ENCODE assay signal across 1 cellular context in the genomic region with DNA sequence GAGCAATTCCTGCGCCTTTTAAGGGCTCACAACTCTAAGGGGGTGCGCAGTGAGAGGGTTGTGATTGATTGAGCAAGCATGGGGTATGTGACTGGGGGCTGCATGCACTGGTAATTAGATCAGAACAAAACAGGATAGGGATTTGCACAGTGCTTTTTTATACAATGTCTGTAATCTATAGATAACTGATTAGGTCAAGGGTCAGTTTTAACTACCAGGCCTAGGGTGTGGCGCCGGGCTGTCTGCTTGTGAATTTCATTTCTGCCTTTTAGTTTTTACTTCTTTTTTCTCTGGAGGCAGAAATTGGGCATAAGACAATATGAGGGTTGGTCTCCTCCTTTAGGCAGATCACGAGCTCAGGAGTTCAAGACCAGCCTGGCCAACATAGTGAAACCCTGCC.
A peak's percentile ranks its signal among the peaks of the same experiment; 100 is the strongest.
TF ChIP-seq lines count a peak whose summit lies in the region.

No MANE protein-coding gene starts in this region.

TF ChIP-seq in K562, 482 proteins besides CTCF, POLR2A, EP300 and RAD21:
- TF ChIP-seq CBFA2T3 (IDR thresholded peaks at IDR 0.05) (peak; percentile 46; the same call in 1 of the 2 replicates), TCF3 (CRISPR knock-in tag; IDR thresholded peaks at IDR 0.05) (peak; percentile 30; the same call in 1 of the 2 replicates), CBFA2T2 (conservative IDR thresholded peaks at IDR 0.05) (peak; percentile 13; the same call in 1 of the 2 replicates), ARID1B (IDR thresholded peaks at IDR 0.05) (peak; percentile 43), SMAD4 (CRISPR knock-in tag; conservative IDR thresholded peaks at IDR 0.05) (0 out of 2 replicates have a peak, but pooled peaks have one; percentile 26), ZFX (CRISPR knock-in tag; IDR thresholded peaks at IDR 0.05) (0 out of 2 replicates have a peak, but pooled peaks have one; percentile 26), NR2C1 (IDR thresholded peaks at IDR 0.05) (peak; percentile 76), NR2C1 (tag; IDR thresholded peaks at IDR 0.05) (peak; percentile 50; the same call in 1 of the 2 replicates), TAL1 (IDR thresholded peaks at IDR 0.05) (0 out of 2 replicates have a peak, but pooled peaks have one; percentile 18), KDM1A (IDR thresholded peaks at IDR 0.05) (peak; percentile 35 to 47; a peak in 2 of 4 replicates)
